Comparison of ENCODE assay signal across 16 cellular contexts in the genomic region with DNA sequence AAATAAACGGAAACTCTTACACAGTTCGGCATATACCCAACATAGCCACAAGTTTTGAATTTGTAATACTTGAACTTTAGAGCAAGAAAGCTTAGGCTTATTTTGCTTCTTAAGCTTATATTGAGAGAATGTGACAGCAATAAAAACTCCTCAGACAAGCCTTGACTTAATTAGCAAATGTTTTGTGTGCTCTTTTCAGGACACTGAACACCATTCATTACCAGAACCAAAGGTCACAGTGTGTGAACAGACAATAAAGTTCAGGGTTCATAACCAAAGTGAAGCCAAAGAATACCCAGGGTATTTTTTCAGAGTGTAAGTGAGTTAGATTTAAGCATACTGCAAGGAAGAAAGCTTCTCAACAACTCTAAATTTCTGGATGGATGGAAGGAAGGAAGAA.
DNase-seq lines count a peak whose midpoint lies in the region; ATAC-seq and TF ChIP-seq lines count a peak whose summit lies in the region.
"Had no signal": no experiment of that assay in that cellular context is flagged by ENCODE, and none has a peak within 500 bp of the region (broad histone marks: within the 10 kb centered on the region; RNA-seq: fewer than 3 reads in every experiment).

No MANE protein-coding gene starts in this region.

- H4K20me1 ChIP-seq in hepatocyte (ENCODE audit: insufficient read depth, poor library complexity, severe bottlenecking) = no peaks in the 10 kb centered on the region
- H4K20me1 ChIP-seq: BLaER1 had no signal

- no peaks in the 10 kb centered on the region for H3K9me2 ChIP-seq in hepatocyte (replicated peaks; ENCODE audit: insufficient read depth)

- no peak overlapping the region for H3K4me2 ChIP-seq in hepatocyte
- H3K4me2 ChIP-seq: BLaER1 had no signal

- DNase-seq in HAP-1 (ENCODE audit: low spot score in 2 of 2) (peak; percentile 26 to 97), NCI-H69 (lab: John Stamatoyannopoulos, UW) (peak; percentile 33), hepatocyte (ENCODE audit: low spot score) (no peak), retina (peak; percentile 28), NCI-H2081 (lab: John Stamatoyannopoulos, UW) (no peak)
- DNase-seq in activated effector memory CD4-positive, alpha-beta T cell treated with anti-CD3 and anti-CD28 coated beads, Interleukin-2, amount 50 U/mL, for 16 hours = no peak
- DNase-seq: 8988T; CD4-positive, alpha-beta memory T cell; DMS153; DMS79; GDM1; GOT3; H7 had no signal

- peaks cover 30% of the 10 kb centered on the region for H3K4me1 ChIP-seq in HAP-1
- H3K4me1 ChIP-seq in hepatocyte (ENCODE audit: insufficient read depth) = peaks cover 8% of the 10 kb centered on the region
- H3K4me1 ChIP-seq: BLaER1 had no signal

- H3K36me3 ChIP-seq in HAP-1 (replicated peaks) (no peaks in the 10 kb centered on the region), hepatocyte (replicated peaks; ENCODE audit: insufficient read depth, low read depth) (no peaks in the 10 kb centered on the region)
- H3K36me3 ChIP-seq: BLaER1 had no signal

- in situ Hi-C loops in HAP-1 (cut with MboI; ENCODE audit: low sequenced_read_pairs) = no loop called here

- WGBS in hepatocyte (ENCODE audit: low lambda C conversion rate, missing lambda C conversion rate) = 27% methylated on average over 2 of the region's 2 CpGs

- no peak overlapping the region for H3K4me3 ChIP-seq in HAP-1
- H3K4me3 ChIP-seq in hepatocyte = no peak overlapping the region
- H3K4me3 ChIP-seq: BLaER1 had no signal

- no peaks in the 10 kb centered on the region for H3K27me3 ChIP-seq in HAP-1 (ENCODE audit: low read depth)
- H3K27me3 ChIP-seq in hepatocyte = no peaks in the 10 kb centered on the region
- H3K27me3 ChIP-seq: BLaER1 had no signal

- peak overlapping the region; percentile 15 for H3K27ac ChIP-seq in hepatocyte
- H3K27ac ChIP-seq: BLaER1 had no signal

- H3K9me3 ChIP-seq in HAP-1 (no peaks in the 10 kb centered on the region), hepatocyte (ENCODE audit: low read depth) (no peaks in the 10 kb centered on the region)
- H3K9me3 ChIP-seq: BLaER1 had no signal

- H2AFZ ChIP-seq in hepatocyte = no peak overlapping the region

- ATAC-seq in HG03469 (IDR thresholded peaks at IDR 0.05; ENCODE audit: unreplicated experiment) (no peak), GM19395 (IDR thresholded peaks at IDR 0.05; ENCODE audit: unreplicated experiment) (no peak)

- TF ChIP-seq CTCF in hepatocyte (IDR thresholded peaks at IDR 0.05; ENCODE audit: poor library complexity) = no peak

- H3K79me2 ChIP-seq in hepatocyte = no peaks in the 10 kb centered on the region

Comparison
In these comparisons a context has a peak if more than half of its experiments do, and no peak if none do; other contexts are left out.
1. DNase-seq: peak in HAP-1 (2 of 2), NCI-H69 (single experiment) and retina (single experiment); none in hepatocyte (single experiment), NCI-H2081 (0 of 2) and activated effector memory CD4-positive, alpha-beta T cell treated with anti-CD3 and anti-CD28 coated beads, Interleukin-2, amount 50 U/mL, for 16 hours (single experiment).